29 cellular contexts compared by ENCODE assay signal in genomic region chr5:130740047-130740569, GRCh38.
"Had no signal": no experiment of that assay in that cellular context is flagged by ENCODE, and none has a peak within 500 bp of the region (broad histone marks: within the 10 kb centered on the region; RNA-seq: fewer than 3 reads in every experiment).

No MANE protein-coding gene starts in this region.

- H3K4me1 ChIP-seq: colonic mucosa, esophagus muscularis mucosa, esophagus squamous epithelium, foreskin keratinocyte, gastrocnemius medialis, gastroesophageal sphincter, heart left ventricle, heart right ventricle had no signal

- H3K27ac ChIP-seq: colonic mucosa, coronary artery, dorsolateral prefrontal cortex, epithelial cell of prostate, esophagus muscularis mucosa, esophagus squamous epithelium, foreskin keratinocyte, gastrocnemius medialis, gastroesophageal sphincter, heart left ventricle, heart right ventricle had no signal

- FAIRE-seq: colon, endometrium, endothelial cell of umbilical vein, frontal cortex had no signal

- H3K9me3 ChIP-seq: colonic mucosa, esophagus muscularis mucosa, esophagus squamous epithelium, gastrocnemius medialis, gastroesophageal sphincter had no signal

- H3K9me3 Mint-ChIP-seq: effector memory CD8-positive, alpha-beta T cell had no signal

- H3K4me3 ChIP-seq: colonic mucosa, coronary artery, dorsolateral prefrontal cortex, esophagus muscularis mucosa, esophagus squamous epithelium, gastrocnemius medialis, gastroesophageal sphincter, heart left ventricle, heart right ventricle had no signal

- H3K27ac Mint-ChIP-seq: dendritic cell treated with granulocyte-macrophage colony-stimulating factor and Interleukin-4, amounts not matched to agents 40 ng/mL and 50 ng/mL, for 4 days; effector memory CD8-positive, alpha-beta T cell; endodermal cell had no signal

- H3K4me3 Mint-ChIP-seq: dendritic cell treated with granulocyte-macrophage colony-stimulating factor and Interleukin-4, amounts not matched to agents 40 ng/mL and 50 ng/mL, for 4 days; effector memory CD8-positive, alpha-beta T cell; endodermal cell had no signal

- DNase-seq: colonic mucosa; cortex of kidney; dermis blood vessel endothelial cell; dorsolateral prefrontal cortex; effector CD4-positive, alpha-beta T cell; effector CD8-positive, alpha-beta T cell; effector memory CD4-positive, alpha-beta T cell; effector memory CD8-positive, alpha-beta T cell; endodermal cell; erythroblast; esophagus squamous epithelium; foreskin fibroblast; foreskin keratinocyte; foreskin melanocyte; gastrocnemius medialis; glutamatergic neuron; head of caudate nucleus; heart left ventricle; heart right ventricle had no signal

- H3K27me3 Mint-ChIP-seq: dendritic cell treated with granulocyte-macrophage colony-stimulating factor and Interleukin-4, amounts not matched to agents 40 ng/mL and 50 ng/mL, for 4 days had no signal

- H3K4me1 Mint-ChIP-seq: endodermal cell had no signal

- ATAC-seq: effector memory CD8-positive, alpha-beta T cell; esophagus mucosa; foreskin keratinocyte; gastrocnemius medialis; gastroesophageal sphincter; heart left ventricle; heart right ventricle had no signal
